In the genomic region with DNA sequence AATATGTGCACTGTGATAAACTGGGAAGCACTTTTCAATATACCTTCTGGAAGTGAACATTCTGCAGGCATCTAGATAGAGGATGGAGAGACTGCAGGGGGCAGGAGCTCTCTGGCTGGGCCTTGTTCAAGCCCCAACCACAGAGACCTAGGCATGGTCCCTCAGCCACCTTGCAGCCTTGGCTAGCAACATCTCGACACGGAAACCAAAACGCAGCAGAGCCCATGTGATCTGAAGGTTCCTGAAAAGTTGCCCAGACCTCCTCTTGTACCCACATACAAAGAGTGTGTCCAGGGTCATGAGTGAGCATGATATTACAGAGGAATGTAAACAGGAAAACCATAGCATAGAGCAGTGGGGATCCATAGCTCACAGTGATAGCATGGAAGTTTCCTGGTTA, we compare ENCODE assay signal across 24 cellular contexts. TPM values are rescaled to one million over a fixed set of nuclear protein-coding genes. Genes with fewer than 3 reads are reported as not detected.
"Had no signal": no experiment of that assay in that cellular context is flagged by ENCODE, and none has a peak within 500 bp of the region (broad histone marks: within the 10 kb centered on the region; RNA-seq: fewer than 3 reads in every experiment).

No MANE protein-coding gene starts in this region.

- H3K4me1 Mint-ChIP-seq: central memory CD8-positive, alpha-beta T cell; mesothelial cell of epicardium; neural progenitor cell had no signal

- H3K4me3 ChIP-seq: adrenal gland, coronary artery, esophagus squamous epithelium, left lung, neural progenitor cell, sigmoid colon, smooth muscle cell, testis, uterus had no signal

- H3K36me3 Mint-ChIP-seq: activated naive CD8-positive, alpha-beta T cell; mesothelial cell of epicardium; naive thymus-derived CD8-positive, alpha-beta T cell; neural progenitor cell had no signal

- ATAC-seq: left lung; naive thymus-derived CD8-positive, alpha-beta T cell had no signal

- H3K4me1 ChIP-seq: adrenal gland, esophagus squamous epithelium, left lung, neural progenitor cell, sigmoid colon, testis, uterus had no signal

- FAIRE-seq: astrocyte had no signal

- H3K27ac Mint-ChIP-seq: activated naive CD8-positive, alpha-beta T cell; activated T-helper 1 cell treated with anti-CD3 and anti-CD28 coated beads, Interleukin-12 subunit alpha, Interleukin-12 subunit beta, Interleukin-2, Interleukin-4 antibody, amounts not matched to agents 30 ng/mL and 10 ng/mL and 1 ng/mL, durations not matched to agents 14 hours and 24 hours and 36 hours; endodermal cell; mesothelial cell of epicardium; naive thymus-derived CD8-positive, alpha-beta T cell; neural progenitor cell had no signal

- H2AFZ ChIP-seq: neural progenitor cell had no signal

- H3K9me3 Mint-ChIP-seq: activated T-helper 1 cell treated with anti-CD3 and anti-CD28 coated beads, Interleukin-12 subunit alpha, Interleukin-12 subunit beta, Interleukin-2, Interleukin-4 antibody, amounts not matched to agents 30 ng/mL and 10 ng/mL and 1 ng/mL, durations not matched to agents 14 hours and 24 hours and 36 hours; central memory CD8-positive, alpha-beta T cell; mesothelial cell of epicardium; naive thymus-derived CD8-positive, alpha-beta T cell had no signal

- H3K36me3 ChIP-seq: adrenal gland, esophagus squamous epithelium, left lung, neural progenitor cell, sigmoid colon, uterus had no signal

- DNase-seq: activated gamma-delta T cell treated with Interleukin-2 at 50 U/mL for 16 hours; adrenal gland; endodermal cell; esophagus squamous epithelium; kidney glomerular epithelial cell; left lung; naive thymus-derived CD8-positive, alpha-beta T cell; posterior cingulate gyrus; sigmoid colon; stimulated activated CD4-positive, alpha-beta T cell treated with anti-CD3 and anti-CD28 coated beads, Interleukin-15, amount 100 ng/mL, for 24 hours; stimulated activated naive CD4-positive, alpha-beta T cell; SW 1271; testis; trophoblast cell; uterus had no signal

- H3K4me2 ChIP-seq: neural progenitor cell, smooth muscle cell had no signal

- H3K9me3 ChIP-seq: adrenal gland, esophagus squamous epithelium, left lung, sigmoid colon, testis, uterus had no signal

- H3K9ac ChIP-seq: neural progenitor cell had no signal

- H3K27ac ChIP-seq: adrenal gland, coronary artery, esophagus squamous epithelium, left lung, neural progenitor cell, sigmoid colon, testis, uterus had no signal

- H3K27me3 ChIP-seq: testis had no signal

- H3K4me3 Mint-ChIP-seq: activated naive CD8-positive, alpha-beta T cell; activated T-helper 1 cell treated with anti-CD3 and anti-CD28 coated beads, Interleukin-12 subunit alpha, Interleukin-12 subunit beta, Interleukin-2, Interleukin-4 antibody, amounts not matched to agents 30 ng/mL and 10 ng/mL and 1 ng/mL, durations not matched to agents 14 hours and 24 hours and 36 hours; central memory CD8-positive, alpha-beta T cell; endodermal cell; mesothelial cell of epicardium; naive thymus-derived CD8-positive, alpha-beta T cell; neural progenitor cell had no signal

RNA-seq across cellular contexts. Expression of gene SAMD11, which starts 33.1 kb away (rescaled TPM):
- total RNA-seq: activated T-helper 1 cell treated with anti-CD3 and anti-CD28 coated beads, Interleukin-12 subunit alpha, Interleukin-12 subunit beta, Interleukin-2, Interleukin-4 antibody, amounts not matched to agents 30 ng/mL and 10 ng/mL and 1 ng/mL, durations not matched to agents 14 hours and 24 hours and 36 hours; lung microvascular endothelial cell; naive thymus-derived CD8-positive, alpha-beta T cell had no signal
